8 cellular contexts compared by ENCODE assay signal in genomic region chr1:212858461-212859265, GRCh38. TPM values are rescaled to one million over a fixed set of nuclear protein-coding genes. Genes with fewer than 3 reads are reported as not detected.
DNase-seq lines count a peak whose midpoint lies in the region; TF ChIP-seq lines count a peak whose summit lies in the region.

No MANE protein-coding gene starts in this region.

- H3K9ac ChIP-seq in MM.1S (ENCODE audit: low read length) = peak overlapping the region; percentile 86
- peak overlapping the region; percentile 65 for H3K9ac ChIP-seq in muscle layer of colon (ENCODE audit: low read length)

- H3K9me2 ChIP-seq in MM.1S (replicated peaks; ENCODE audit: insufficient read depth, low read length) = no peaks in the 10 kb centered on the region

- peaks cover 8% of the 10 kb centered on the region; the same call in 1 of the 2 replicates for H3F3A ChIP-seq in MM.1S (ENCODE audit: insufficient read depth, low read length)

- no peak for TF ChIP-seq EP300 in tibial nerve (IDR thresholded peaks at IDR 0.05)

- no peaks in the 10 kb centered on the region; the same call in 1 of the 2 replicates for H3K9me3 ChIP-seq in HAP-1
- H3K9me3 ChIP-seq in MM.1S (replicated peaks; ENCODE audit: insufficient read depth, low read length) = no peaks in the 10 kb centered on the region
- H3K9me3 ChIP-seq in esophagus (ENCODE audit: control insufficient read depth in 2 of 2, insufficient read depth in 1 of 2, low read depth in 1 of 2, low read length in 1 of 2) = no peaks in the 10 kb centered on the region
- H3K9me3 ChIP-seq in muscle layer of colon (ENCODE audit: low read length) = no peaks in the 10 kb centered on the region
- H3K9me3 ChIP-seq in tibial nerve = no peaks in the 10 kb centered on the region

- H3K36me3 ChIP-seq in HAP-1 (replicated peaks) = peaks cover 10% of the 10 kb centered on the region
- H3K36me3 ChIP-seq in MM.1S (replicated peaks; ENCODE audit: insufficient read depth, low read length) = no peaks in the 10 kb centered on the region
- H3K36me3 ChIP-seq in esophagus (ENCODE audit: control insufficient read depth in 2 of 2, insufficient read depth in 2 of 2, low read length in 1 of 2) = no peaks in the 10 kb centered on the region
- H3K36me3 ChIP-seq in muscle layer of colon (ENCODE audit: insufficient read depth, low read length) = peaks cover under 1% of the 10 kb centered on the region
- peaks cover 0 to 15% (median 0%) of the 10 kb centered on the region in 3 donors for H3K36me3 ChIP-seq in tibial nerve

- peak overlapping the region; percentile 77 for H3K4me3 ChIP-seq in HAP-1
- H3K4me3 ChIP-seq in MM.1S (ENCODE audit: low read length) = peak overlapping the region; percentile 71
- peak overlapping the region; percentile 80 to 88 for H3K4me3 ChIP-seq in esophagus (ENCODE audit: low read depth in 1 of 2, low read length in 2 of 2)
- H3K4me3 ChIP-seq in muscle layer of colon (ENCODE audit: low read depth in 1 of 2, low read length in 2 of 2) = peak overlapping the region; percentile 84 to 100
- H3K4me3 ChIP-seq in tibial nerve = peak overlapping the region; percentile 84 to 95 (median 90)

- TF ChIP-seq CTCF in MM.1S (IDR thresholded peaks at IDR 0.05; ENCODE audit: low read length) (no peak), tibial nerve (IDR thresholded peaks at IDR 0.05) (no peak)

- no peaks in the 10 kb centered on the region for H3K27me3 ChIP-seq in HAP-1 (ENCODE audit: low read depth)
- no peaks in the 10 kb centered on the region for H3K27me3 ChIP-seq in MM.1S (replicated peaks; ENCODE audit: insufficient read depth, low read length)
- no peaks in the 10 kb centered on the region for H3K27me3 ChIP-seq in esophagus (ENCODE audit: control insufficient read depth in 1 of 2, insufficient read depth in 2 of 2, low read length in 2 of 2)
- no peaks in the 10 kb centered on the region for H3K27me3 ChIP-seq in muscle layer of colon (ENCODE audit: control insufficient read depth in 1 of 2, insufficient read depth in 2 of 2, low read length in 2 of 2)
- no peaks in the 10 kb centered on the region for H3K27me3 ChIP-seq in tibial nerve

- TF ChIP-seq POLR2A in tibial nerve (IDR thresholded peaks at IDR 0.05) = no peak

- in situ Hi-C loops in HAP-1 (cut with MboI; ENCODE audit: low sequenced_read_pairs) = no loop called here

- WGBS in esophagus, 2 donors = 6 to 8% methylated on average over 35 to 54 of the region's 54 CpGs
- WGBS in tibial nerve, 2 donors = 3 to 6% methylated on average over 30 to 49 of the region's 54 CpGs

- H3K27ac ChIP-seq in MM.1S (ENCODE audit: low read length) = peak overlapping the region; percentile 22; the same call in 1 of the 2 replicates
- peak overlapping the region; percentile 74 to 86 for H3K27ac ChIP-seq in esophagus (ENCODE audit: low read depth in 2 of 2, low read length in 1 of 2)
- H3K27ac ChIP-seq in muscle layer of colon (ENCODE audit: low read depth, low read length) = peak overlapping the region; percentile 96
- H3K27ac ChIP-seq in tibial nerve = peak overlapping the region; percentile 79 to 94 (median 87)

- no peaks in the 10 kb centered on the region for H4K20me1 ChIP-seq in MM.1S (ENCODE audit: insufficient read depth, low read length)

- H3K79me2 ChIP-seq in MM.1S (ENCODE audit: low read length) = peaks cover 44% of the 10 kb centered on the region

- peak overlapping the region; percentile 77 for H2AFZ ChIP-seq in MM.1S (ENCODE audit: low read length)

- peak; percentile 40 for DNase-seq in SKM-1 treated with dmso at 0.1 percent for 144 hours (lab: John Stamatoyannopoulos, UW; ENCODE audit: unreplicated experiment)
- no peak for DNase-seq in SKM-1 (lab: John Stamatoyannopoulos, UW; ENCODE audit: unreplicated experiment)
- DNase-seq in HAP-1 (ENCODE audit: low spot score in 2 of 2) = peak in 1 of 2 experiments; percentile 37
- DNase-seq in MM.1S = peak; percentile 29
- DNase-seq in activated CD4-positive, alpha-beta T cell treated with anti-CD3 and anti-CD28 coated beads, Interleukin-2, amount 50 U/mL, for 48 hours = peak; percentile 25 to 26
- DNase-seq in tibial nerve (ENCODE audit: low spot score in 2 of 2) = peak in 1 of 2 donors; percentile 17

- H3K4me1 ChIP-seq in HAP-1 (peaks cover 18% of the 10 kb centered on the region), MM.1S (ENCODE audit: low read length) (peaks cover 14% of the 10 kb centered on the region), esophagus (ENCODE audit: control insufficient read depth in 2 of 2, insufficient read depth in 2 of 2, low read length in 1 of 2) (peaks cover 3% of the 10 kb centered on the region in 2 donors), muscle layer of colon (ENCODE audit: insufficient read depth, low read length) (peaks cover 19% of the 10 kb centered on the region), tibial nerve (peaks cover 3 to 35% (median 15%) of the 10 kb centered on the region in 4 donors)

- peak overlapping the region; percentile 95 for H3K4me2 ChIP-seq in MM.1S (ENCODE audit: low read depth, low read length)

RNA-seq across cellular contexts. Expression of gene FLVCR1, which starts 0.6 kb away (rescaled TPM):
- polyA plus RNA-seq in esophagus = 1 to 10 TPM; 1.6 to 2.1 TPM
- total RNA-seq in tibial nerve = 10 to 100 TPM in 3 of 4 donors, 1 to 10 TPM in 1; 3.7 to 29.4 (median 14.0) TPM

RNA-seq across cellular contexts. Expression of gene SPATA45, which starts 11.2 kb away (rescaled TPM):
- not detected for polyA plus RNA-seq in esophagus
- not detected for total RNA-seq in tibial nerve

Comparison
In these comparisons a context has a peak if more than half of its experiments do, and no peak if none do; other contexts are left out.
1. H3K27ac ChIP-seq: peak in every context shown above with its lines; median percentile 96 in muscle layer of colon; 87 in tibial nerve; 80 in esophagus; 22 in MM.1S.